In genomic region chr7:83271212-83272099, GRCh38 we compare ENCODE assay signal across 9 cellular contexts.
DNase-seq lines count a peak whose midpoint lies in the region; ATAC-seq lines count a peak whose summit lies in the region.
"Had no signal": no experiment of that assay in that cellular context is flagged by ENCODE, and none has a peak within 500 bp of the region (broad histone marks: within the 10 kb centered on the region; RNA-seq: fewer than 3 reads in every experiment).

No MANE protein-coding gene starts in this region.

- no peaks in the 10 kb centered on the region for H3K36me3 ChIP-seq in SJCRH30

- no peaks in the 10 kb centered on the region for H3K4me1 ChIP-seq in SJCRH30

- H3K36me3 Mint-ChIP-seq in activated T-helper 17 cell treated with anti-CD3 and anti-CD28 coated beads, Interleukin-2, amount 50 U/mL, for 72 hours (ENCODE audit: low read depth): no peaks in the 10 kb centered on the region

- H3K4me1 Mint-ChIP-seq in activated T-helper 17 cell treated with anti-CD3 and anti-CD28 coated beads, Interleukin-2, amount 50 U/mL, for 72 hours: no peaks in the 10 kb centered on the region

- H3K4me3 Mint-ChIP-seq in activated T-helper 17 cell treated with anti-CD3 and anti-CD28 coated beads, Interleukin-2, amount 50 U/mL, for 72 hours: no peak overlapping the region

- H3K9me3 ChIP-seq in SJCRH30 (replicated peaks): no peaks in the 10 kb centered on the region

- no peaks in the 10 kb centered on the region for H3K27me3 ChIP-seq in SJCRH30

- H3K27ac Mint-ChIP-seq in activated T-helper 17 cell treated with anti-CD3 and anti-CD28 coated beads, Interleukin-2, amount 50 U/mL, for 72 hours: no peak overlapping the region

- H3K27ac ChIP-seq in SJCRH30: no peak overlapping the region
- H3K27ac ChIP-seq: epithelial cell of prostate had no signal

- DNase-seq in DMS153 treated with DMSO at 0.1 percent for 48 hours (lab: John Stamatoyannopoulos, UW; ENCODE audit: unreplicated experiment) (peak; percentile 42), M059J (ENCODE audit: low read depth) (peak; percentile 37), SJCRH30 (peak; percentile 12 to 63), iPS-NIHi7 (ENCODE audit: extremely low spot score) (peak; percentile 24), islet precursor cell (no peak)

- H3K27me3 Mint-ChIP-seq in activated T-helper 17 cell treated with anti-CD3 and anti-CD28 coated beads, Interleukin-2, amount 50 U/mL, for 72 hours: no peaks in the 10 kb centered on the region

- no peak overlapping the region for H3K4me3 ChIP-seq in SJCRH30

- peaks cover 8% of the 10 kb centered on the region for H3K9me3 Mint-ChIP-seq in activated T-helper 17 cell treated with anti-CD3 and anti-CD28 coated beads, Interleukin-2, amount 50 U/mL, for 72 hours

- ATAC-seq in HG02610 (IDR thresholded peaks at IDR 0.05; ENCODE audit: unreplicated experiment) (no peak), GM18498 (IDR thresholded peaks at IDR 0.05; ENCODE audit: unreplicated experiment) (no peak)
- no peak for ATAC-seq in activated T-helper 17 cell treated with anti-CD3 and anti-CD28 coated beads, Interleukin-2, amount 50 U/mL, for 72 hours (replicated peaks)
